1 cellular context compared by ENCODE assay signal in the genomic region with DNA sequence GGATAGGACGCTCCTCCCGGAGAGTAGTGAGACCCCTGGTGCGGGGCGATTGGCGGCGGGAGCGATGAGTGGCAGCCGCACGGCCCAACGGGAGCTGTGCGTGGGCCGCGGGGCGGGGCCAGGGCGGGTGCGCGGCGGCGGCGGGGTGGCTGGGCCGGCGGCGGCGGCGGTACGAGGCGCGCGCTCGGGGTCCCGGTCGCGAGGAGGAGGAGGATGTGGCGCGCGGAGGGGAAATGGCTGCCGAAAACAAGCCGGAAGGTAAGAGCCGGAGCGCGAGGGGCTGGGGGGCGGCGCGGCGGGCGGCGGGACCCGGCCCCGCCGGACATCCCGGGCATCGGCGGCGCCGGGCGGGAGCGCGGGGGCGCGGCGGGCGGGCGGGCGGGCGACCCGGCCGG.
TF ChIP-seq lines count a peak whose summit lies in the region.

A gene with protein sequence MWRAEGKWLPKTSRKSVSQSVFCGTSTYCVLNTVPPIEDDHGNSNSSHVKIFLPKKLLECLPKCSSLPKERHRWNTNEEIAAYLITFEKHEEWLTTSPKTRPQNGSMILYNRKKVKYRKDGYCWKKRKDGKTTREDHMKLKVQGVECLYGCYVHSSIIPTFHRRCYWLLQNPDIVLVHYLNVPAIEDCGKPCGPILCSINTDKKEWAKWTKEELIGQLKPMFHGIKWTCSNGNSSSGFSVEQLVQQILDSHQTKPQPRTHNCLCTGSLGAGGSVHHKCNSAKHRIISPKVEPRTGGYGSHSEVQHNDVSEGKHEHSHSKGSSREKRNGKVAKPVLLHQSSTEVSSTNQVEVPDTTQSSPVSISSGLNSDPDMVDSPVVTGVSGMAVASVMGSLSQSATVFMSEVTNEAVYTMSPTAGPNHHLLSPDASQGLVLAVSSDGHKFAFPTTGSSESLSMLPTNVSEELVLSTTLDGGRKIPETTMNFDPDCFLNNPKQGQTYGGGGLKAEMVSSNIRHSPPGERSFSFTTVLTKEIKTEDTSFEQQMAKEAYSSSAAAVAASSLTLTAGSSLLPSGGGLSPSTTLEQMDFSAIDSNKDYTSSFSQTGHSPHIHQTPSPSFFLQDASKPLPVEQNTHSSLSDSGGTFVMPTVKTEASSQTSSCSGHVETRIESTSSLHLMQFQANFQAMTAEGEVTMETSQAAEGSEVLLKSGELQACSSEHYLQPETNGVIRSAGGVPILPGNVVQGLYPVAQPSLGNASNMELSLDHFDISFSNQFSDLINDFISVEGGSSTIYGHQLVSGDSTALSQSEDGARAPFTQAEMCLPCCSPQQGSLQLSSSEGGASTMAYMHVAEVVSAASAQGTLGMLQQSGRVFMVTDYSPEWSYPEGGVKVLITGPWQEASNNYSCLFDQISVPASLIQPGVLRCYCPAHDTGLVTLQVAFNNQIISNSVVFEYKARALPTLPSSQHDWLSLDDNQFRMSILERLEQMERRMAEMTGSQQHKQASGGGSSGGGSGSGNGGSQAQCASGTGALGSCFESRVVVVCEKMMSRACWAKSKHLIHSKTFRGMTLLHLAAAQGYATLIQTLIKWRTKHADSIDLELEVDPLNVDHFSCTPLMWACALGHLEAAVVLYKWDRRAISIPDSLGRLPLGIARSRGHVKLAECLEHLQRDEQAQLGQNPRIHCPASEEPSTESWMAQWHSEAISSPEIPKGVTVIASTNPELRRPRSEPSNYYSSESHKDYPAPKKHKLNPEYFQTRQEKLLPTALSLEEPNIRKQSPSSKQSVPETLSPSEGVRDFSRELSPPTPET (N-terminal part only) (plus strand): TSS at position 137 of the 395 bp plus-strand sequence. CDS start 77 bp downstream, at position 214.

TF ChIP-seq in H1, 55 proteins besides CTCF, POLR2A, EP300 and RAD21:
- TF ChIP-seq SUZ12 (IDR thresholded peaks at IDR 0.05; ENCODE audit: low read length): no peak
